8 cellular contexts compared by ENCODE assay signal in genomic region chr6:33161354-33162320, GRCh38. TPM values are rescaled to one million over a fixed set of nuclear protein-coding genes. Genes with fewer than 3 reads are reported as not detected.
DNase-seq lines count a peak whose midpoint lies in the region; ATAC-seq and TF ChIP-seq lines count a peak whose summit lies in the region.

No MANE protein-coding gene starts in this region.

- peak overlapping the region; percentile 96 for H3K4me2 ChIP-seq in OCI-LY3 (ENCODE audit: low read length)

- peak; percentile 53 for ATAC-seq in HG03045 (IDR thresholded peaks at IDR 0.05; ENCODE audit: unreplicated experiment)
- peak; percentile 80 for ATAC-seq in esophagus mucosa
- ATAC-seq in HG03354 (IDR thresholded peaks at IDR 0.05; ENCODE audit: poor library complexity, severe bottlenecking, unreplicated experiment) = no peak

- no peaks in the 10 kb centered on the region for H4K20me1 ChIP-seq in OCI-LY3 (ENCODE audit: insufficient read depth, low read length)

- peak; percentile 68 for TF ChIP-seq CTCF in OCI-LY3 (IDR thresholded peaks at IDR 0.05; ENCODE audit: low read depth, low read length)

- H3K27ac ChIP-seq in OCI-LY3 (ENCODE audit: low read length) = peak overlapping the region; percentile 37; the same call in 1 of the 2 replicates
- H3K27ac ChIP-seq in muscle layer of colon (ENCODE audit: low read depth, low read length) = peak overlapping the region; percentile 61

- no peaks in the 10 kb centered on the region for H3K36me3 ChIP-seq in OCI-LY3 (replicated peaks; ENCODE audit: low read depth, low read length)
- no peaks in the 10 kb centered on the region for H3K36me3 ChIP-seq in muscle layer of colon (ENCODE audit: insufficient read depth, low read length)

- no peaks in the 10 kb centered on the region for H3K9me3 ChIP-seq in OCI-LY3 (ENCODE audit: insufficient read depth, low read length)
- no peaks in the 10 kb centered on the region for H3K9me3 ChIP-seq in muscle layer of colon (ENCODE audit: low read length)

- H3K79me2 ChIP-seq in OCI-LY3 (ENCODE audit: low read length) = no peaks in the 10 kb centered on the region

- peak; percentile 59 for DNase-seq in G401 (ENCODE audit: low spot score)
- peak; percentile 89 for DNase-seq in activated T-cell treated with anti-CD3 and anti-CD28 coated beads, Interleukin-2, amount 50 U/mL, for 1 hour
- DNase-seq in stimulated activated CD8-positive, alpha-beta memory T cell treated with anti-CD3 and anti-CD28 coated beads, Interleukin-4, amount 100 ng/mL, for 4 hours (ENCODE audit: low read depth in 2 of 2, low spot score in 1 of 2) = peak; percentile 64 to 65

- H3K4me1 ChIP-seq in OCI-LY3 (ENCODE audit: low read length) (peaks cover 12% of the 10 kb centered on the region), muscle layer of colon (ENCODE audit: insufficient read depth, low read length) (peaks cover 14% of the 10 kb centered on the region)

- H3K27me3 ChIP-seq in OCI-LY3 (ENCODE audit: low read depth, low read length) = no peaks in the 10 kb centered on the region
- no peaks in the 10 kb centered on the region for H3K27me3 ChIP-seq in muscle layer of colon (ENCODE audit: control insufficient read depth in 1 of 2, insufficient read depth in 2 of 2, low read length in 2 of 2)

- H3K9ac ChIP-seq in OCI-LY3 (ENCODE audit: low read length) (peak overlapping the region; percentile 84), muscle layer of colon (ENCODE audit: low read length) (no peak overlapping the region)

- H2AFZ ChIP-seq in OCI-LY3 (ENCODE audit: low read depth, low read length) = peak overlapping the region; percentile 97

- H3K4me3 ChIP-seq in OCI-LY3 (ENCODE audit: low read length) = peak overlapping the region; percentile 96
- peak overlapping the region; percentile 34 to 57 for H3K4me3 ChIP-seq in muscle layer of colon (ENCODE audit: low read depth in 1 of 2, low read length in 2 of 2)

- in situ Hi-C loops in G401 (cut with HindIII; ENCODE audit: low sequenced_read_pairs) = no loop called here

RNA-seq across cellular contexts. Expression of gene COL11A2, which starts 30.6 kb away (rescaled TPM):
- total RNA-seq in G401 (2014; rRNA removed; shearing (Covaris generic)) = 7.0 and 10.4 TPM in 2 replicates
- 0.32 TPM for total RNA-seq in esophagus mucosa

RNA-seq across cellular contexts. Expression of gene RXRB, which starts 38.8 kb away (rescaled TPM):
- 11.5 and 18.8 TPM in 2 replicates for total RNA-seq in G401 (2014; rRNA removed; shearing (Covaris generic))
- 19.6 TPM for total RNA-seq in esophagus mucosa

RNA-seq across cellular contexts. Expression of gene SLC39A7, which starts 39.0 kb away (rescaled TPM):
- 102 and 108 TPM in 2 replicates for total RNA-seq in G401 (2014; rRNA removed; shearing (Covaris generic))
- total RNA-seq in esophagus mucosa = 31.1 TPM

RNA-seq across cellular contexts. Expression of gene HSD17B8, which starts 42.8 kb away (rescaled TPM):
- total RNA-seq in G401 (2014; rRNA removed; shearing (Covaris generic)) = 13.3 and 18.2 TPM in 2 replicates
- 27.3 TPM for total RNA-seq in esophagus mucosa

RNA-seq across cellular contexts. Expression of gene RING1, which starts 46.7 kb away (rescaled TPM):
- total RNA-seq in G401 (2014; rRNA removed; shearing (Covaris generic)) = 51.2 and 53.3 TPM in 2 replicates
- total RNA-seq in esophagus mucosa = 27.0 TPM
